16 cellular contexts compared by ENCODE assay signal in genomic region chr2:241061275-241061674, GRCh38. TPM values are rescaled to one million over a fixed set of nuclear protein-coding genes. Genes with fewer than 3 reads are reported as not detected.
DNase-seq lines count a peak whose midpoint lies in the region; ATAC-seq, FAIRE-seq and TF ChIP-seq lines count a peak whose summit lies in the region.
"Had no signal": no experiment of that assay in that cellular context is flagged by ENCODE, and none has a peak within 500 bp of the region (broad histone marks: within the 10 kb centered on the region; RNA-seq: fewer than 3 reads in every experiment).

No MANE protein-coding gene starts in this region.

- no peak overlapping the region for H3K9ac ChIP-seq in keratinocyte (ENCODE audit: control insufficient read depth, extremely low read depth, insufficient read depth, low read length)

- TF ChIP-seq CTCF in choroid plexus epithelial cell (conservative IDR thresholded peaks at IDR 0.05; ENCODE audit: low read depth, low read length) (no peak), keratinocyte (optimal IDR thresholded peaks at IDR 0.05 in 1 of 3, IDR thresholded peaks at IDR 0.05 in 1 of 3, conservative IDR thresholded peaks at IDR 0.05 in 1 of 3; ENCODE audit: extremely low read depth in 1 of 3, insufficient read depth in 2 of 3, low read length in 3 of 3) (no peak), thyroid gland (IDR thresholded peaks at IDR 0.05) (no peak)

- H3K9me3 ChIP-seq in keratinocyte (ENCODE audit: control insufficient read depth, low read depth, low read length) (no peaks in the 10 kb centered on the region), thyroid gland (no peaks in the 10 kb centered on the region)

- dilution Hi-C loops in keratinocyte (cut with MboI; ENCODE audit: extremely low pct_ligation_motif_present, low sequenced_read_pairs): no loop called here

- no peaks in the 10 kb centered on the region for H4K20me1 ChIP-seq in keratinocyte (ENCODE audit: control insufficient read depth, extremely low read depth, insufficient read depth, low read length)

- ATAC-seq in activated naive CD4-positive, alpha-beta T cell treated with anti-CD3 and anti-CD28 coated beads, Interleukin-2, amount 50 U/mL, for 72 hours: no peak
- ATAC-seq in activated T-cell treated with anti-CD3 and anti-CD28 coated beads, Interleukin-2, amount 50 U/mL, for 4 hours: no peak
- ATAC-seq: activated CD8-positive, alpha-beta T cell treated with anti-CD3 and anti-CD28 coated beads for 36 hours; activated T-helper 17 cell treated with anti-CD3 and anti-CD28 coated beads, Interleukin-2, amount 50 U/mL, for 72 hours; left lobe of liver had no signal

- no peak overlapping the region for H3K27ac ChIP-seq in keratinocyte (ENCODE audit: control insufficient read depth, insufficient read depth, low read length)
- H3K27ac ChIP-seq in thyroid gland: peak overlapping the region; percentile 76 to 92 (median 85)
- H3K27ac ChIP-seq: C4-2B had no signal

- H3K9me1 ChIP-seq in keratinocyte (ENCODE audit: control insufficient read depth, extremely low read depth, insufficient read depth, low read length): no peaks in the 10 kb centered on the region

- FAIRE-seq in keratinocyte (lab: Jason Lieb, UNC): peak; percentile 75
- FAIRE-seq in HTR-8/SVneo (lab: Jason Lieb, UNC): no peak
- FAIRE-seq: colon had no signal

- H3K36me3 ChIP-seq in keratinocyte (ENCODE audit: control insufficient read depth in 2 of 2, extremely low read depth in 1 of 2, insufficient read depth in 2 of 2, low read length in 2 of 2) (no peaks in the 10 kb centered on the region), thyroid gland (peaks cover 0 to 8% of the 10 kb centered on the region in 2 donors)

- DNase-seq in MV-4-11 (lab: John Stamatoyannopoulos, UW) (peak; percentile 4), choroid plexus epithelial cell (ENCODE audit: low read depth) (peak; percentile 53), keratinocyte (ENCODE audit: low read depth, low spot score) (no peak), thyroid gland (peak; percentile 73 to 74), HTR-8/SVneo (ENCODE audit: insufficient read length, low spot score) (no peak)
- DNase-seq in activated naive CD4-positive, alpha-beta T cell treated with anti-CD3 and anti-CD28 coated beads, Interleukin-2, amount 50 U/mL, for 72 hours (ENCODE audit: low spot score in 2 of 2): no peak
- DNase-seq in activated T-cell treated with anti-CD3 and anti-CD28 coated beads, Interleukin-2, amount 50 U/mL, for 4 hours: no peak
- DNase-seq: activated CD8-positive, alpha-beta T cell treated with anti-CD3 and anti-CD28 coated beads for 36 hours; DMS79; hypothalamus; NCI-H187; NCI-H510A treated with DMSO at 0.1 percent for 48 hours had no signal

- peak overlapping the region; percentile 51 for H3K4me2 ChIP-seq in keratinocyte (ENCODE audit: control insufficient read depth, extremely low read depth, insufficient read depth, low read depth, low read length)

- WGBS in thyroid gland, 2 donors: 45 to 48% methylated on average over 6 of the region's 6 CpGs

- no peaks in the 10 kb centered on the region for H3K79me2 ChIP-seq in keratinocyte (ENCODE audit: control insufficient read depth, insufficient read depth, low read length)

- intact Hi-C loops in thyroid gland (cut with DNase I): no loop called here

- H3K36me3 Mint-ChIP-seq in activated naive CD4-positive, alpha-beta T cell treated with anti-CD3 and anti-CD28 coated beads, Interleukin-2, amount 50 U/mL, for 72 hours: no peaks in the 10 kb centered on the region
- H3K36me3 Mint-ChIP-seq in activated T-cell treated with anti-CD3 and anti-CD28 coated beads, Interleukin-2, amount 50 U/mL, for 4 hours (ENCODE audit: insufficient read depth): no peaks in the 10 kb centered on the region

- H3K27me3 ChIP-seq in keratinocyte (ENCODE audit: control insufficient read depth, extremely low read depth, insufficient read depth, low read length) (no peaks in the 10 kb centered on the region), thyroid gland (no peaks in the 10 kb centered on the region)

- H3K27ac Mint-ChIP-seq in activated naive CD4-positive, alpha-beta T cell treated with anti-CD3 and anti-CD28 coated beads, Interleukin-2, amount 50 U/mL, for 72 hours: no peak overlapping the region
- H3K27ac Mint-ChIP-seq: activated CD8-positive, alpha-beta T cell treated with anti-CD3 and anti-CD28 coated beads for 36 hours; activated T-helper 17 cell treated with anti-CD3 and anti-CD28 coated beads, Interleukin-2, amount 50 U/mL, for 72 hours had no signal

- H3K4me3 ChIP-seq in choroid plexus epithelial cell (ENCODE audit: low read depth, low read length) (no peak overlapping the region), keratinocyte (ENCODE audit: control insufficient read depth in 2 of 3, extremely low read depth in 1 of 3, insufficient read depth in 2 of 3, low read depth in 1 of 3, low read length in 3 of 3) (no peak overlapping the region), thyroid gland (replicated peaks in 1 of 3) (no peak overlapping the region)

- H3K4me1 ChIP-seq in keratinocyte (ENCODE audit: control insufficient read depth, extremely low read depth, insufficient read depth, low read length) (peaks cover 25% of the 10 kb centered on the region), thyroid gland (peaks cover 34 to 50% of the 10 kb centered on the region in 2 donors)

- peaks cover 2% of the 10 kb centered on the region for H3K27me3 Mint-ChIP-seq in activated T-cell treated with anti-CD3 and anti-CD28 coated beads, Interleukin-2, amount 50 U/mL, for 4 hours (ENCODE audit: low read depth)
- H3K27me3 Mint-ChIP-seq: activated CD8-positive, alpha-beta T cell treated with anti-CD3 and anti-CD28 coated beads for 36 hours; activated T-helper 17 cell treated with anti-CD3 and anti-CD28 coated beads, Interleukin-2, amount 50 U/mL, for 72 hours had no signal

- H3K9me3 Mint-ChIP-seq in activated naive CD4-positive, alpha-beta T cell treated with anti-CD3 and anti-CD28 coated beads, Interleukin-2, amount 50 U/mL, for 72 hours: no peaks in the 10 kb centered on the region
- no peaks in the 10 kb centered on the region for H3K9me3 Mint-ChIP-seq in activated T-cell treated with anti-CD3 and anti-CD28 coated beads, Interleukin-2, amount 50 U/mL, for 4 hours
- H3K9me3 Mint-ChIP-seq: activated CD8-positive, alpha-beta T cell treated with anti-CD3 and anti-CD28 coated beads for 36 hours; activated T-helper 17 cell treated with anti-CD3 and anti-CD28 coated beads, Interleukin-2, amount 50 U/mL, for 72 hours had no signal

- peak in 1 of 2 donors; percentile 57 for TF ChIP-seq POLR2A in thyroid gland (IDR thresholded peaks at IDR 0.05)

- no peak overlapping the region for H3K4me3 Mint-ChIP-seq in activated T-cell treated with anti-CD3 and anti-CD28 coated beads, Interleukin-2, amount 50 U/mL, for 4 hours
- H3K4me3 Mint-ChIP-seq: activated CD8-positive, alpha-beta T cell treated with anti-CD3 and anti-CD28 coated beads for 36 hours; activated T-helper 17 cell treated with anti-CD3 and anti-CD28 coated beads, Interleukin-2, amount 50 U/mL, for 72 hours had no signal

- H3K4me1 Mint-ChIP-seq in activated T-cell treated with anti-CD3 and anti-CD28 coated beads, Interleukin-2, amount 50 U/mL, for 4 hours (ENCODE audit: low read depth): peaks cover 2% of the 10 kb centered on the region
- H3K4me1 Mint-ChIP-seq: activated T-helper 17 cell treated with anti-CD3 and anti-CD28 coated beads, Interleukin-2, amount 50 U/mL, for 72 hours had no signal

- no peak overlapping the region for H2AFZ ChIP-seq in keratinocyte (ENCODE audit: control insufficient read depth, low read length)

RNA-seq across cellular contexts. Expression of gene MTERF4, which starts 40.8 kb away (rescaled TPM):
- 25.8 to 29.9 TPM (median 28.5 TPM) in 3 replicates for polyA plus RNA-seq in keratinocyte
- polyA plus RNA-seq in keratinocyte (2011; ENCODE audit: low read depth): 30.8 TPM
- polyA plus RNA-seq in keratinocyte (2011; cell fraction: cytosol; rRNA removed): 15.9 and 19.0 TPM in 2 replicates
- polyA plus RNA-seq in keratinocyte (2011; cell fraction: nucleus; rRNA removed): 51.1 and 63.6 TPM in 2 replicates
- polyA plus RNA-seq in keratinocyte (2012; ENCODE audit: low replicate concordance): 18.8 and 19.4 TPM in 2 replicates
- 13.3 to 26.8 TPM (median 20.0 TPM) in 3 replicates for polyA minus RNA-seq in keratinocyte
- polyA minus RNA-seq in keratinocyte (2011; cell fraction: cytosol; rRNA and poly(A)+ RNA removed): 6.9 TPM
- 12.1 and 22.8 TPM in 2 replicates for polyA minus RNA-seq in keratinocyte (2011; cell fraction: nucleus; rRNA and poly(A)+ RNA removed)
- total RNA-seq in thyroid gland: 100 to 1,000 TPM in 1 of 4 donors, 10 to 100 TPM in 3; 67.8 to 110 (median 91.0) TPM
- total RNA-seq in activated naive CD4-positive, alpha-beta T cell treated with anti-CD3 and anti-CD28 coated beads, Interleukin-2, amount 50 U/mL, for 72 hours: 10 to 100 TPM; 37.8 to 47.1 TPM
- 10 to 100 TPM; 40.5 to 42.3 (median 41.8) TPM for total RNA-seq in activated T-cell treated with anti-CD3 and anti-CD28 coated beads, Interleukin-2, amount 50 U/mL, for 4 hours

Comparison
In these comparisons a context has a peak if more than half of its experiments do, and no peak if none do; other contexts are left out.
1. DNase-seq: peak in MV-4-11 (single experiment), choroid plexus epithelial cell (single experiment) and thyroid gland (2 of 2); none in keratinocyte (single experiment), activated naive CD4-positive, alpha-beta T cell treated with anti-CD3 and anti-CD28 coated beads, Interleukin-2, amount 50 U/mL, for 72 hours (0 of 2), HTR-8/SVneo (single experiment) and activated T-cell treated with anti-CD3 and anti-CD28 coated beads, Interleukin-2, amount 50 U/mL, for 4 hours (single experiment).